ENCODE assay signal across 9 cellular contexts in genomic region chr14:65927871-65928270, GRCh38.
DNase-seq lines count a peak whose midpoint lies in the region; ATAC-seq and TF ChIP-seq lines count a peak whose summit lies in the region.
"Had no signal": no experiment of that assay in that cellular context is flagged by ENCODE, and none has a peak within 500 bp of the region (broad histone marks: within the 10 kb centered on the region; RNA-seq: fewer than 3 reads in every experiment).

No MANE protein-coding gene starts in this region.

- peak; percentile 56 for DNase-seq in NCI-H146 treated with DMSO at 0.1 percent for 48 hours (lab: John Stamatoyannopoulos, UW; ENCODE audit: unreplicated experiment)
- DNase-seq in activated CD4-positive, alpha-beta T cell treated with anti-CD3 and anti-CD28 coated beads, Interleukin-2, amount 10 ng/mL, durations not matched to agents 24 days and 14 days, result peak; percentile 95
- peak; percentile 5 for DNase-seq in effector CD8-positive, alpha-beta T cell (lab: John Stamatoyannopoulos, UW)
- peak; percentile 25 for DNase-seq in stimulated activated CD8-positive, alpha-beta memory T cell treated with anti-CD3 and anti-CD28 coated beads, Interleukin-15, amount 100 ng/mL, for 24 hours (ENCODE audit: low read depth)
- no peak for DNase-seq in SKM-1 treated with dmso at 0.1 percent for 144 hours (lab: John Stamatoyannopoulos, UW; ENCODE audit: unreplicated experiment)
- DNase-seq in BE2C, result no peak
- DNase-seq in SK-N-DZ (ENCODE audit: low spot score), result no peak

- peaks cover 59% of the 10 kb centered on the region for H3K4me1 Mint-ChIP-seq in activated CD4-positive, alpha-beta T cell treated with anti-CD3 and anti-CD28 coated beads, Interleukin-2, amount 10 ng/mL, durations not matched to agents 24 days and 14 days

- H3K36me3 ChIP-seq in BE2C, result no peaks in the 10 kb centered on the region

- TF ChIP-seq CTCF in BE2C (IDR thresholded peaks at IDR 0.05; ENCODE audit: low read depth, low read length), result no peak

- peaks cover 5% of the 10 kb centered on the region; the same call in 1 of the 2 replicates for H3K27me3 ChIP-seq in BE2C

- H3K4me1 ChIP-seq in BE2C, result no peaks in the 10 kb centered on the region

- intact Hi-C loops in activated CD4-positive, alpha-beta T cell treated with anti-CD3 and anti-CD28 coated beads, Interleukin-2, amount 10 ng/mL, durations not matched to agents 24 days and 14 days (cut with micrococcal nuclease), result loop anchor here (1.0 to 5.0 kb wide), 6 partner anchors 9 to 721 kb away; no protein-coding TSS in a partner anchor

- no peaks in the 10 kb centered on the region for H3K27me3 Mint-ChIP-seq in activated CD4-positive, alpha-beta T cell treated with anti-CD3 and anti-CD28 coated beads, Interleukin-2, amount 10 ng/mL, durations not matched to agents 24 days and 14 days

- H3K9me3 ChIP-seq in BE2C, result no peaks in the 10 kb centered on the region

- H3K27ac Mint-ChIP-seq in activated CD4-positive, alpha-beta T cell treated with anti-CD3 and anti-CD28 coated beads, Interleukin-2, amount 10 ng/mL, durations not matched to agents 24 days and 14 days, result peak overlapping the region; percentile 91

- H3K4me3 Mint-ChIP-seq in activated CD4-positive, alpha-beta T cell treated with anti-CD3 and anti-CD28 coated beads, Interleukin-2, amount 10 ng/mL, durations not matched to agents 24 days and 14 days, result peak overlapping the region; percentile 58
- H3K4me3 Mint-ChIP-seq: brain had no signal

- no peak overlapping the region for H3K4me3 ChIP-seq in BE2C (ENCODE audit: low read depth, low read length)

- peaks cover 6% of the 10 kb centered on the region for H3K36me3 Mint-ChIP-seq in activated CD4-positive, alpha-beta T cell treated with anti-CD3 and anti-CD28 coated beads, Interleukin-2, amount 10 ng/mL, durations not matched to agents 24 days and 14 days (ENCODE audit: low read depth)
- H3K36me3 Mint-ChIP-seq: brain had no signal

- peaks cover 26% of the 10 kb centered on the region for H3K9me3 Mint-ChIP-seq in activated CD4-positive, alpha-beta T cell treated with anti-CD3 and anti-CD28 coated beads, Interleukin-2, amount 10 ng/mL, durations not matched to agents 24 days and 14 days

- ATAC-seq in HG02885 (IDR thresholded peaks at IDR 0.05; ENCODE audit: poor library complexity, unreplicated experiment), result no peak

Comparison
In these comparisons a context has a peak if more than half of its experiments do, and no peak if none do; other contexts are left out.
1. DNase-seq: peak in NCI-H146 treated with DMSO at 0.1 percent for 48 hours (single experiment), activated CD4-positive, alpha-beta T cell treated with anti-CD3 and anti-CD28 coated beads, Interleukin-2, amount 10 ng/mL, durations not matched to agents 24 days and 14 days (single experiment), effector CD8-positive, alpha-beta T cell (single experiment) and stimulated activated CD8-positive, alpha-beta memory T cell treated with anti-CD3 and anti-CD28 coated beads, Interleukin-15, amount 100 ng/mL, for 24 hours (single experiment); none in SKM-1 treated with dmso at 0.1 percent for 144 hours (single experiment), BE2C (single experiment) and SK-N-DZ (single experiment).